Comparison of ENCODE assay signal across 29 cellular contexts in genomic region chr21:34144224-34144623, GRCh38.
"Had no signal": no experiment of that assay in that cellular context is flagged by ENCODE, and none has a peak within 500 bp of the region (broad histone marks: within the 10 kb centered on the region; RNA-seq: fewer than 3 reads in every experiment).

No MANE protein-coding gene starts in this region.

- H3K4me3 ChIP-seq: adrenal gland, body of pancreas, colonic mucosa had no signal

- H3K27me3 ChIP-seq: adrenal gland, body of pancreas, colonic mucosa had no signal

- H3K27me3 Mint-ChIP-seq: activated CD4-positive, alpha-beta memory T cell treated with anti-CD3 and anti-CD28 coated beads, Interleukin-2, amount 10 ng/mL, durations not matched to agents 7 days and 5 days; activated CD4-positive, alpha-beta T cell treated with anti-CD3 and anti-CD28 coated beads, Interleukin-2, amount 10 ng/mL, durations not matched to agents 7 days and 5 days; activated naive CD4-positive, alpha-beta T cell treated with anti-CD3 and anti-CD28 coated beads, Interleukin-2, amount 50 U/mL, for 24 hours; activated naive CD8-positive, alpha-beta T cell treated with anti-CD3 and anti-CD28 coated beads for 36 hours; activated naive CD8-positive, alpha-beta T cell treated with anti-CD3 and anti-CD28 coated beads, Interleukin-2, amount 50 U/mL, for 24 hours; activated T-cell treated with anti-CD3 and anti-CD28 coated beads, Interleukin-2, amount 50 U/mL, for 24 hours had no signal

- H3K9me3 Mint-ChIP-seq: activated CD4-positive, alpha-beta T cell treated with anti-CD3 and anti-CD28 coated beads, Interleukin-2, amount 10 ng/mL, durations not matched to agents 7 days and 5 days; activated naive CD4-positive, alpha-beta T cell treated with anti-CD3 and anti-CD28 coated beads, Interleukin-2, amount 50 U/mL, for 24 hours had no signal

- H3K9me3 ChIP-seq: adrenal gland, body of pancreas, colonic mucosa had no signal

- ATAC-seq: activated naive CD8-positive, alpha-beta T cell treated with anti-CD3 and anti-CD28 coated beads, Interleukin-2, amount 50 U/mL, for 24 hours; activated T-cell treated with anti-CD3 and anti-CD28 coated beads, Interleukin-2, amount 50 U/mL, for 72 hours; body of pancreas; esophagus mucosa; WTC11 had no signal

- H3K27ac ChIP-seq: body of pancreas, colonic mucosa, VCaP had no signal

- H3K27ac Mint-ChIP-seq: activated CD4-positive, alpha-beta memory T cell treated with anti-CD3 and anti-CD28 coated beads, Interleukin-2, amount 10 ng/mL, durations not matched to agents 7 days and 5 days; activated CD4-positive, alpha-beta T cell treated with anti-CD3 and anti-CD28 coated beads, Interleukin-2, amount 10 ng/mL, durations not matched to agents 7 days and 5 days; activated naive CD4-positive, alpha-beta T cell treated with anti-CD3 and anti-CD28 coated beads, Interleukin-2, amount 50 U/mL, for 24 hours; activated naive CD8-positive, alpha-beta T cell treated with anti-CD3 and anti-CD28 coated beads for 36 hours; activated naive CD8-positive, alpha-beta T cell treated with anti-CD3 and anti-CD28 coated beads, Interleukin-2, amount 50 U/mL, for 24 hours; activated T-cell treated with anti-CD3 and anti-CD28 coated beads, Interleukin-2, amount 50 U/mL, for 24 hours; activated T-cell treated with anti-CD3 and anti-CD28 coated beads, Interleukin-2, amount 50 U/mL, for 72 hours; activated T-helper 2 cell treated with anti-CD3 and anti-CD28 coated beads, Interferon-gamma antibody, Interleukin-2, Interleukin-4, amounts not matched to agents 10 μg/mL and 5 μg/mL and 100 μg/mL, durations not matched to agents 14 hours and 24 hours and 36 hours; WTC11 had no signal

- H3K4me3 Mint-ChIP-seq: activated CD4-positive, alpha-beta memory T cell treated with anti-CD3 and anti-CD28 coated beads, Interleukin-2, amount 10 ng/mL, durations not matched to agents 7 days and 5 days; activated CD4-positive, alpha-beta T cell treated with anti-CD3 and anti-CD28 coated beads, Interleukin-2, amount 10 ng/mL, durations not matched to agents 7 days and 5 days; activated naive CD4-positive, alpha-beta T cell treated with anti-CD3 and anti-CD28 coated beads for 36 hours; activated naive CD4-positive, alpha-beta T cell treated with anti-CD3 and anti-CD28 coated beads, Interleukin-2, amount 50 U/mL, for 24 hours; activated naive CD8-positive, alpha-beta T cell treated with anti-CD3 and anti-CD28 coated beads for 36 hours; activated naive CD8-positive, alpha-beta T cell treated with anti-CD3 and anti-CD28 coated beads, Interleukin-2, amount 50 U/mL, for 24 hours; activated T-cell treated with anti-CD3 and anti-CD28 coated beads, Interleukin-2, amount 50 U/mL, for 24 hours; activated T-cell treated with anti-CD3 and anti-CD28 coated beads, Interleukin-2, amount 50 U/mL, for 72 hours; WTC11 had no signal

- H3K36me3 ChIP-seq: adrenal gland, colonic mucosa had no signal

- DNase-seq: activated CD4-positive, alpha-beta memory T cell treated with anti-CD3 and anti-CD28 coated beads, Interleukin-2, amount 10 ng/mL, durations not matched to agents 7 days and 5 days; activated CD4-positive, alpha-beta T cell treated with anti-CD3 and anti-CD28 coated beads for 1 hour; activated CD4-positive, alpha-beta T cell treated with anti-CD3 and anti-CD28 coated beads for 4 hours; activated CD4-positive, alpha-beta T cell treated with anti-CD3 and anti-CD28 coated beads, Interleukin-2, amount 10 ng/mL, durations not matched to agents 7 days and 5 days; activated CD4-positive, alpha-beta T cell treated with anti-CD3 and anti-CD28 coated beads, Interleukin-2, amount 50 U/mL, for 4 hours; activated CD8-positive, alpha-beta memory T cell treated with anti-CD3 and anti-CD28 coated beads, Interleukin-2, amount 50 U/mL, for 48 hours; activated effector memory CD4-positive, alpha-beta T cell treated with anti-CD3 and anti-CD28 coated beads, Interleukin-2, amount 50 U/mL, for 16 hours; activated naive CD4-positive, alpha-beta T cell treated with anti-CD3 and anti-CD28 coated beads for 36 hours; activated naive CD8-positive, alpha-beta T cell treated with anti-CD3 and anti-CD28 coated beads for 36 hours; activated naive CD8-positive, alpha-beta T cell treated with anti-CD3 and anti-CD28 coated beads, Interleukin-2, amount 50 U/mL, for 24 hours; activated T-cell treated with anti-CD3 and anti-CD28 coated beads for 4 hours; activated T-cell treated with anti-CD3 and anti-CD28 coated beads, Interleukin-2, amount 50 U/mL, for 24 hours; activated T-cell treated with anti-CD3 and anti-CD28 coated beads, Interleukin-2, amount 50 U/mL, for 72 hours; adrenal gland; amygdala; aorta; body of pancreas; central memory CD4-positive, alpha-beta T cell; cerebellar nuclear complex; colonic mucosa; effector CD8-positive, alpha-beta T cell; foreskin fibroblast; head of caudate nucleus; T-helper 2 cell had no signal

- H3K4me1 ChIP-seq: body of pancreas, colonic mucosa had no signal
